11 cellular contexts compared by ENCODE assay signal in genomic region chr14:33943081-33943480, GRCh38. TPM values are rescaled to one million over a fixed set of nuclear protein-coding genes. Genes with fewer than 3 reads are reported as not detected.
DNase-seq lines count a peak whose midpoint lies in the region; ATAC-seq and TF ChIP-seq lines count a peak whose summit lies in the region.
"Had no signal": no experiment of that assay in that cellular context is flagged by ENCODE, and none has a peak within 500 bp of the region (broad histone marks: within the 10 kb centered on the region; RNA-seq: fewer than 3 reads in every experiment).

No MANE protein-coding gene starts in this region.

- H3K4me3 Mint-ChIP-seq in activated T-helper 1 cell treated with anti-CD3 and anti-CD28 coated beads, Interleukin-12 subunit alpha, Interleukin-12 subunit beta, Interleukin-2, Interleukin-4 antibody, amounts not matched to agents 30 ng/mL and 10 ng/mL and 1 ng/mL, durations not matched to agents 14 hours and 24 hours and 36 hours: no peak overlapping the region
- H3K4me3 Mint-ChIP-seq: dendritic cell treated with granulocyte-macrophage colony-stimulating factor and Interleukin-4, amounts not matched to agents 40 ng/mL and 50 ng/mL, for 4 days had no signal

- no peak for TF ChIP-seq CTCF in C4-2B (conservative IDR thresholded peaks at IDR 0.05)

- H3K36me3 Mint-ChIP-seq in activated T-helper 1 cell treated with anti-CD3 and anti-CD28 coated beads, Interleukin-12 subunit alpha, Interleukin-12 subunit beta, Interleukin-2, Interleukin-4 antibody, amounts not matched to agents 30 ng/mL and 10 ng/mL and 1 ng/mL, durations not matched to agents 14 hours and 24 hours and 36 hours (ENCODE audit: low read depth): peaks cover 42% of the 10 kb centered on the region

- DNase-seq in NCI-H1105 treated with DMSO at 0.1 percent for 48 hours (lab: John Stamatoyannopoulos, UW): peak; percentile 99
- DNase-seq in NCI-H82 (lab: John Stamatoyannopoulos, UW): peak; percentile 71
- peak; percentile 48 for DNase-seq in left lobe of liver (ENCODE audit: low spot score)
- DNase-seq in sciatic nerve (ENCODE audit: low spot score): no peak
- DNase-seq in activated T-helper 1 cell treated with anti-CD3 and anti-CD28 coated beads, Interleukin-12 subunit alpha, Interleukin-12 subunit beta, Interleukin-2, Interleukin-4 antibody, amounts not matched to agents 30 ng/mL and 10 ng/mL and 1 ng/mL, durations not matched to agents 14 hours and 24 hours and 36 hours (ENCODE audit: low spot score): no peak
- DNase-seq in GM19238 (ENCODE audit: insufficient read length, low spot score): no peak
- DNase-seq: GM23248, NCI-H226 had no signal

- peaks cover 74% of the 10 kb centered on the region for H3K4me1 Mint-ChIP-seq in activated T-helper 1 cell treated with anti-CD3 and anti-CD28 coated beads, Interleukin-12 subunit alpha, Interleukin-12 subunit beta, Interleukin-2, Interleukin-4 antibody, amounts not matched to agents 30 ng/mL and 10 ng/mL and 1 ng/mL, durations not matched to agents 14 hours and 24 hours and 36 hours (ENCODE audit: low read depth)

- ATAC-seq in left lobe of liver (peak; percentile 50), sciatic nerve (no peak), HG02610 (IDR thresholded peaks at IDR 0.05; ENCODE audit: unreplicated experiment) (no peak)

- intact Hi-C loops in sciatic nerve (cut with DNase I): no loop called here
- intact Hi-C loops in activated T-helper 1 cell treated with anti-CD3 and anti-CD28 coated beads, Interleukin-12 subunit alpha, Interleukin-12 subunit beta, Interleukin-2, Interleukin-4 antibody, amounts not matched to agents 30 ng/mL and 10 ng/mL and 1 ng/mL, durations not matched to agents 14 hours and 24 hours and 36 hours (cut with micrococcal nuclease): no loop called here

- no peaks in the 10 kb centered on the region for H3K9me3 Mint-ChIP-seq in activated T-helper 1 cell treated with anti-CD3 and anti-CD28 coated beads, Interleukin-12 subunit alpha, Interleukin-12 subunit beta, Interleukin-2, Interleukin-4 antibody, amounts not matched to agents 30 ng/mL and 10 ng/mL and 1 ng/mL, durations not matched to agents 14 hours and 24 hours and 36 hours
- H3K9me3 Mint-ChIP-seq: dendritic cell treated with granulocyte-macrophage colony-stimulating factor and Interleukin-4, amounts not matched to agents 40 ng/mL and 50 ng/mL, for 4 days had no signal

- no peak overlapping the region for H3K27ac Mint-ChIP-seq in activated T-helper 1 cell treated with anti-CD3 and anti-CD28 coated beads, Interleukin-12 subunit alpha, Interleukin-12 subunit beta, Interleukin-2, Interleukin-4 antibody, amounts not matched to agents 30 ng/mL and 10 ng/mL and 1 ng/mL, durations not matched to agents 14 hours and 24 hours and 36 hours
- H3K27ac Mint-ChIP-seq: dendritic cell treated with granulocyte-macrophage colony-stimulating factor and Interleukin-4, amounts not matched to agents 40 ng/mL and 50 ng/mL, for 4 days had no signal

- H3K27me3 Mint-ChIP-seq in activated T-helper 1 cell treated with anti-CD3 and anti-CD28 coated beads, Interleukin-12 subunit alpha, Interleukin-12 subunit beta, Interleukin-2, Interleukin-4 antibody, amounts not matched to agents 30 ng/mL and 10 ng/mL and 1 ng/mL, durations not matched to agents 14 hours and 24 hours and 36 hours (ENCODE audit: insufficient read depth): peaks cover 10% of the 10 kb centered on the region

- peak overlapping the region; percentile 72; the same call in 1 of the 2 replicates for H3K27ac ChIP-seq in C4-2B
- H3K27ac ChIP-seq: GM23248 had no signal

RNA-seq across cellular contexts. Expression of gene EGLN3, which starts 7.8 kb away (rescaled TPM):
- 3.3 TPM for total RNA-seq in left lobe of liver
- 10.9 TPM for total RNA-seq in sciatic nerve
- 8.7 and 11.2 TPM in 2 replicates for total RNA-seq in activated T-helper 1 cell treated with anti-CD3 and anti-CD28 coated beads, Interleukin-12 subunit alpha, Interleukin-12 subunit beta, Interleukin-2, Interleukin-4 antibody, amounts not matched to agents 30 ng/mL and 10 ng/mL and 1 ng/mL, durations not matched to agents 14 hours and 24 hours and 36 hours

Comparison
In these comparisons a context has a peak if more than half of its experiments do, and no peak if none do; other contexts are left out.
1. DNase-seq: peak in NCI-H1105 treated with DMSO at 0.1 percent for 48 hours (single experiment), NCI-H82 (single experiment) and left lobe of liver (single experiment); none in sciatic nerve (single experiment), activated T-helper 1 cell treated with anti-CD3 and anti-CD28 coated beads, Interleukin-12 subunit alpha, Interleukin-12 subunit beta, Interleukin-2, Interleukin-4 antibody, amounts not matched to agents 30 ng/mL and 10 ng/mL and 1 ng/mL, durations not matched to agents 14 hours and 24 hours and 36 hours (single experiment) and GM19238 (single experiment).